ENCODE assay signal across 8 cellular contexts in the genomic region with DNA sequence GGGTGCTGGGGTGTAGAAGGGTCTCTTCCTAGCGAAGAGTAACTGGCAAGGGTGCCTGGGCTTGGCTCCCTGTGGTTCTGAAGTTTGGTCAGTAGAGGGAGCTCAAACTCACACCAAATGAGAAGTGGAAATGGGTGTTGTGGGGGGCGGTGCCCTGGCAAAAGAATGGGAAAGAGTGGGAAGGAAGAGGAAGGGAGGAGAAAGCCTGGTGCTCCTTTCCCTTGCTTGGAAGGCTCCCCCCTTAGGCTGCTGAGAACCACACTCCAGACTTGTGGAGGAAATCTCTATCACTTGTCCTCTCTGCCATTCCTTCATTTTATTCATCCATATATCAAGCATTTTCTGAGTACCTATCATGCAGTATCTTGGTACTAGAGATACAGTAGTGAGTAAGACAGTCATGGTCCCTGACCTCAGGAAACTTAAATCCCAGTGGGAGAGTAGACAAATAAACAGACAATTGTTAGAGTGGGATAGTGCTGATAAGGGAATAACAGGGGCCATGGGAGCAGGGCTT. TPM values are rescaled to one million over a fixed set of nuclear protein-coding genes. Genes with fewer than 3 reads are reported as not detected.
DNase-seq lines count a peak whose midpoint lies in the region; ATAC-seq and TF ChIP-seq lines count a peak whose summit lies in the region.

No MANE protein-coding gene starts in this region.

- H3K9me3 Mint-ChIP-seq in CD8-positive, alpha-beta memory T cell: no peaks in the 10 kb centered on the region

- H3K4me3 Mint-ChIP-seq in CD8-positive, alpha-beta memory T cell: no peak overlapping the region

- H3K36me3 Mint-ChIP-seq in CD8-positive, alpha-beta memory T cell: no peaks in the 10 kb centered on the region

- peak; percentile 82 for ATAC-seq in GM21529 (IDR thresholded peaks at IDR 0.05; ENCODE audit: unreplicated experiment)
- peak; percentile 45 for ATAC-seq in stimulated activated naive CD8-positive, alpha-beta T cell treated with anti-CD3 and anti-CD28 coated beads, Interleukin-15, Interleukin-2, amounts not matched to agents 100 U/mL and 50 U/mL, for 24 hours

- POLR2A ChIA-PET in CD8-positive, alpha-beta memory T cell (lab: Charles Lee): interaction anchor here (0.6 kb wide), 1 partner anchor 14 kb away, joined by 3 read pairs; no protein-coding TSS in a partner anchor

- no peaks in the 10 kb centered on the region for H3K36me3 ChIP-seq in CD8-positive, alpha-beta memory T cell (ENCODE audit: insufficient read depth, low read length)

- DNase-seq in CD8-positive, alpha-beta memory T cell: peak in 4 of 5 donors; percentile 13 to 55 (median 30)
- peak; percentile 73 for DNase-seq in NCI-H345 (lab: John Stamatoyannopoulos, UW)
- DNase-seq in activated CD4-positive, alpha-beta T cell treated with anti-CD3 and anti-CD28 coated beads, Interleukin-2, amount 50 U/mL, for 48 hours: peak; percentile 37 to 56
- DNase-seq in epithelial cell of esophagus (ENCODE audit: low read depth): peak; percentile 74
- DNase-seq in mesenteric fat pad (ENCODE audit: low spot score): peak; percentile 88
- peak; percentile 52 for DNase-seq in stimulated activated naive CD8-positive, alpha-beta T cell treated with anti-CD3 and anti-CD28 coated beads, Interleukin-15, Interleukin-2, amounts not matched to agents 100 U/mL and 50 U/mL, for 24 hours
- no peak for DNase-seq in occipital lobe (lab: John Stamatoyannopoulos, UW)

- no peak overlapping the region for H3K4me3 ChIP-seq in CD8-positive, alpha-beta memory T cell (ENCODE audit: low read length)
- no peak overlapping the region for H3K4me3 ChIP-seq in epithelial cell of esophagus (ENCODE audit: low read length)

- peak overlapping the region in 2 of 8 donors; percentile 31 to 51 for H3K27ac Mint-ChIP-seq in CD8-positive, alpha-beta memory T cell

- H3K27me3 Mint-ChIP-seq in CD8-positive, alpha-beta memory T cell: no peaks in the 10 kb centered on the region

- no peaks in the 10 kb centered on the region for H3K9me3 ChIP-seq in CD8-positive, alpha-beta memory T cell (ENCODE audit: low read length)

- no peaks in the 10 kb centered on the region for H3K27me3 ChIP-seq in CD8-positive, alpha-beta memory T cell (ENCODE audit: insufficient read depth, low read length, poor library complexity, severe bottlenecking)

- H3K4me1 ChIP-seq in CD8-positive, alpha-beta memory T cell (ENCODE audit: insufficient read depth, low read length): no peaks in the 10 kb centered on the region

- peak; percentile 88 for TF ChIP-seq CTCF in epithelial cell of esophagus (IDR thresholded peaks at IDR 0.05; ENCODE audit: insufficient read depth, low read depth, low read length, missing control alignments)

- no peak overlapping the region for H3K27ac ChIP-seq in CD8-positive, alpha-beta memory T cell (ENCODE audit: low read depth, low read length)

- CTCF ChIA-PET in CD8-positive, alpha-beta memory T cell (lab: Charles Lee): interaction anchor here (0.7 to 2.7 kb wide), 28 partner anchors 8 to 353 kb away, joined by 3 to 21 read pairs (median 4); a partner anchor contains a TSS

- H3K4me1 Mint-ChIP-seq in CD8-positive, alpha-beta memory T cell: peaks cover 3 to 5% (median 5%) of the 10 kb centered on the region in 3 donors

RNA-seq across cellular contexts. Expression of a gene that starts 13.0 kb away (rescaled TPM):
- total RNA-seq in CD8-positive, alpha-beta memory T cell: not detected
- not detected for polyA plus RNA-seq in CD8-positive, alpha-beta memory T cell
- total RNA-seq in mesenteric fat pad (0.22 TPM), occipital lobe (under 0.01 TPM)

RNA-seq across cellular contexts. Expression of a gene that starts 26.6 kb away (rescaled TPM):
- 1 to 10 TPM; 2.1 TPM for total RNA-seq in CD8-positive, alpha-beta memory T cell
- polyA plus RNA-seq in CD8-positive, alpha-beta memory T cell: not detected
- total RNA-seq in mesenteric fat pad (48.5 TPM), occipital lobe (8.7 TPM)

RNA-seq across cellular contexts. Expression of a gene that starts 28.6 kb away (rescaled TPM):
- 100 to 1,000 TPM; 100 to 107 TPM for total RNA-seq in CD8-positive, alpha-beta memory T cell
- 88.6 TPM for polyA plus RNA-seq in CD8-positive, alpha-beta memory T cell
- total RNA-seq in mesenteric fat pad: 90.5 TPM
- total RNA-seq in occipital lobe: 104 TPM
